15 cellular contexts compared by ENCODE assay signal in genomic region chr4:48564151-48564550, GRCh38.
DNase-seq lines count a peak whose midpoint lies in the region; ATAC-seq and TF ChIP-seq lines count a peak whose summit lies in the region.
"Had no signal": no experiment of that assay in that cellular context is flagged by ENCODE, and none has a peak within 500 bp of the region (broad histone marks: within the 10 kb centered on the region; RNA-seq: fewer than 3 reads in every experiment).

No MANE protein-coding gene starts in this region.

- no peaks in the 10 kb centered on the region for H3K9me3 Mint-ChIP-seq in activated naive CD4-positive, alpha-beta T cell treated with anti-CD3 and anti-CD28 coated beads, Interleukin-2, amount 50 U/mL, for 24 hours
- H3K9me3 Mint-ChIP-seq in activated naive CD4-positive, alpha-beta T cell treated with anti-CD3 and anti-CD28 coated beads, Interleukin-2, amount 50 U/mL, for 72 hours = peaks cover 0 to under 1% of the 10 kb centered on the region in 2 donors
- H3K9me3 Mint-ChIP-seq in activated B cell treated with CpG ODN at 0.5 μM for 24 hours = no peaks in the 10 kb centered on the region
- H3K9me3 Mint-ChIP-seq in stimulated activated memory B cell treated with anti-CD40 and anti-IgM and Interleukin-4, amounts not matched to agents 10 μg/mL and 1 μg/mL and 100 μg/mL, for 72 hours = peaks cover under 1% of the 10 kb centered on the region
- H3K9me3 Mint-ChIP-seq: CD8-positive, alpha-beta memory T cell; H9 had no signal

- TF ChIP-seq CTCF in activated B cell treated with CpG ODN at 0.5 μM for 24 hours (IDR thresholded peaks at IDR 0.05) (no peak), mammary epithelial cell (conservative IDR thresholded peaks at IDR 0.05 in 1 of 2, IDR thresholded peaks at IDR 0.05 in 1 of 2; ENCODE audit: extremely low read depth in 1 of 2, insufficient read depth in 1 of 2, low read depth in 1 of 2, low read length in 2 of 2) (no peak)

- H3K36me3 ChIP-seq in mammary epithelial cell (ENCODE audit: insufficient read depth, low read length) = peaks cover 27% of the 10 kb centered on the region

- no peak overlapping the region for H3K27ac ChIP-seq in mammary epithelial cell (ENCODE audit: insufficient read depth, low read depth, low read length)
- H3K27ac ChIP-seq: BLaER1 treated with 17β-estradiol and CSF1 and Interleukin-3, amounts not matched to agents 10 nM and 100 nM had no signal

- H3K4me2 ChIP-seq in mammary epithelial cell (ENCODE audit: insufficient read depth, low read depth, low read length) = no peak overlapping the region
- H3K4me2 ChIP-seq: BLaER1 treated with 17β-estradiol and CSF1 and Interleukin-3, amounts not matched to agents 10 nM and 100 nM had no signal

- peak overlapping the region; percentile 30 for H3K27ac Mint-ChIP-seq in activated naive CD4-positive, alpha-beta T cell treated with anti-CD3 and anti-CD28 coated beads, Interleukin-2, amount 50 U/mL, for 24 hours
- H3K27ac Mint-ChIP-seq in activated naive CD4-positive, alpha-beta T cell treated with anti-CD3 and anti-CD28 coated beads, Interleukin-2, amount 50 U/mL, for 72 hours = peak overlapping the region in 1 of 2 donors; percentile 50
- peak overlapping the region; percentile 10 for H3K27ac Mint-ChIP-seq in activated B cell treated with CpG ODN at 0.5 μM for 24 hours
- peak overlapping the region; percentile 10 for H3K27ac Mint-ChIP-seq in stimulated activated memory B cell treated with anti-CD40 and anti-IgM and Interleukin-4, amounts not matched to agents 10 μg/mL and 1 μg/mL and 100 μg/mL, for 72 hours
- H3K27ac Mint-ChIP-seq: H9 had no signal

- no peaks in the 10 kb centered on the region for H3K9me3 ChIP-seq in mammary epithelial cell (replicated peaks; ENCODE audit: insufficient read depth, low read length)
- H3K9me3 ChIP-seq: Caco-2 had no signal

- no peaks in the 10 kb centered on the region for H3K27me3 Mint-ChIP-seq in activated naive CD4-positive, alpha-beta T cell treated with anti-CD3 and anti-CD28 coated beads, Interleukin-2, amount 50 U/mL, for 24 hours
- no peaks in the 10 kb centered on the region for H3K27me3 Mint-ChIP-seq in activated B cell treated with CpG ODN at 0.5 μM for 24 hours
- no peaks in the 10 kb centered on the region for H3K27me3 Mint-ChIP-seq in stimulated activated memory B cell treated with anti-CD40 and anti-IgM and Interleukin-4, amounts not matched to agents 10 μg/mL and 1 μg/mL and 100 μg/mL, for 72 hours
- H3K27me3 Mint-ChIP-seq: B cell; CD8-positive, alpha-beta memory T cell had no signal

- H3K4me3 Mint-ChIP-seq in activated naive CD4-positive, alpha-beta T cell treated with anti-CD3 and anti-CD28 coated beads, Interleukin-2, amount 50 U/mL, for 24 hours = no peak overlapping the region
- no peak overlapping the region for H3K4me3 Mint-ChIP-seq in activated B cell treated with CpG ODN at 0.5 μM for 24 hours
- no peak overlapping the region for H3K4me3 Mint-ChIP-seq in stimulated activated memory B cell treated with anti-CD40 and anti-IgM and Interleukin-4, amounts not matched to agents 10 μg/mL and 1 μg/mL and 100 μg/mL, for 72 hours
- H3K4me3 Mint-ChIP-seq: B cell; CD8-positive, alpha-beta memory T cell; H9 had no signal

- H3K4me1 Mint-ChIP-seq in activated naive CD4-positive, alpha-beta T cell treated with anti-CD3 and anti-CD28 coated beads, Interleukin-2, amount 50 U/mL, for 24 hours = peaks cover 4% of the 10 kb centered on the region
- peaks cover 23% of the 10 kb centered on the region for H3K4me1 Mint-ChIP-seq in activated B cell treated with CpG ODN at 0.5 μM for 24 hours
- peaks cover 15% of the 10 kb centered on the region for H3K4me1 Mint-ChIP-seq in stimulated activated memory B cell treated with anti-CD40 and anti-IgM and Interleukin-4, amounts not matched to agents 10 μg/mL and 1 μg/mL and 100 μg/mL, for 72 hours
- H3K4me1 Mint-ChIP-seq: CD8-positive, alpha-beta memory T cell; H9 had no signal

- dilution Hi-C loops in mammary epithelial cell (cut with HindIII; ENCODE audit: low sequenced_read_pairs) = no loop called here

- intact Hi-C loops in activated B cell treated with CpG ODN at 0.5 μM for 24 hours (cut with micrococcal nuclease) (no loop called here), mammary epithelial cell (cut with micrococcal nuclease) (no loop called here)

- H4K20me1 ChIP-seq in mammary epithelial cell (ENCODE audit: insufficient read depth, low read length) = no peaks in the 10 kb centered on the region
- H4K20me1 ChIP-seq: BLaER1 treated with 17β-estradiol and CSF1 and Interleukin-3, amounts not matched to agents 10 nM and 100 nM had no signal

- DNase-seq in activated naive CD4-positive, alpha-beta T cell treated with anti-CD3 and anti-CD28 coated beads, Interleukin-2, amount 50 U/mL, for 72 hours (ENCODE audit: low spot score in 2 of 2) = no peak
- peak; percentile 3 for DNase-seq in COLO829 (ENCODE audit: low spot score)
- DNase-seq in activated B cell treated with CpG ODN at 0.5 μM for 24 hours = no peak
- no peak for DNase-seq in mammary epithelial cell
- no peak for DNase-seq in NCI-H2227 (lab: John Stamatoyannopoulos, UW; ENCODE audit: unreplicated experiment)
- DNase-seq: Caco-2; CD8-positive, alpha-beta memory T cell; DMS79 treated with DMSO at 0.1 percent for 48 hours; GF-D8; H9; IMR-90 had no signal

- H2AFZ ChIP-seq in mammary epithelial cell (ENCODE audit: low read depth, low read length) = no peak overlapping the region

- no peaks in the 10 kb centered on the region for H3K79me2 ChIP-seq in mammary epithelial cell (ENCODE audit: insufficient read depth, low read length)

- H3K27me3 ChIP-seq in mammary epithelial cell (ENCODE audit: insufficient read depth, low read length) = no peaks in the 10 kb centered on the region
- H3K27me3 ChIP-seq: BLaER1 treated with 17β-estradiol and CSF1 and Interleukin-3, amounts not matched to agents 10 nM and 100 nM had no signal

- POLR2A ChIA-PET in activated B cell treated with CpG ODN at 0.5 μM for 24 hours (lab: Charles Lee) = no interaction called here

- BruUV-seq in mammary epithelial cell (replicated peaks; lab: Mats Ljungman, UMichigan) = no TSS peak

- peaks cover 13% of the 10 kb centered on the region for H3K36me3 Mint-ChIP-seq in activated naive CD4-positive, alpha-beta T cell treated with anti-CD3 and anti-CD28 coated beads, Interleukin-2, amount 50 U/mL, for 24 hours
- peaks cover under 1 to 13% of the 10 kb centered on the region in 2 donors for H3K36me3 Mint-ChIP-seq in activated naive CD4-positive, alpha-beta T cell treated with anti-CD3 and anti-CD28 coated beads, Interleukin-2, amount 50 U/mL, for 72 hours
- H3K36me3 Mint-ChIP-seq in activated B cell treated with CpG ODN at 0.5 μM for 24 hours (ENCODE audit: low read depth) = peaks cover 66% of the 10 kb centered on the region
- H3K36me3 Mint-ChIP-seq in stimulated activated memory B cell treated with anti-CD40 and anti-IgM and Interleukin-4, amounts not matched to agents 10 μg/mL and 1 μg/mL and 100 μg/mL, for 72 hours = peaks cover 40% of the 10 kb centered on the region

- WGBS in mammary epithelial cell (ENCODE audit: low coverage, missing lambda C conversion rate) = 82% methylated on average over 3 of the region's 3 CpGs

- in situ Hi-C loops in mammary epithelial cell (cut with MboI; ENCODE audit: low sequenced_read_pairs in 2 of 2) = no loop called here

- no peaks in the 10 kb centered on the region for H3K4me1 ChIP-seq in mammary epithelial cell (ENCODE audit: insufficient read depth, low read length)
- H3K4me1 ChIP-seq: BLaER1 treated with 17β-estradiol and CSF1 and Interleukin-3, amounts not matched to agents 10 nM and 100 nM; Caco-2 had no signal

- CTCF ChIA-PET in activated B cell treated with CpG ODN at 0.5 μM for 24 hours (lab: Charles Lee) (no interaction called here), mammary epithelial cell (lab: Charles Lee; ENCODE audit: low non-redundant PET) (no interaction called here)

- no peak for ATAC-seq in activated naive CD4-positive, alpha-beta T cell treated with anti-CD3 and anti-CD28 coated beads, Interleukin-2, amount 50 U/mL, for 72 hours
- no peak for ATAC-seq in activated B cell treated with CpG ODN at 0.5 μM for 24 hours (ENCODE audit: low read depth)
- no peak for ATAC-seq in stimulated activated memory B cell treated with anti-CD40 and anti-IgM and Interleukin-4, amounts not matched to agents 10 μg/mL and 1 μg/mL and 100 μg/mL, for 72 hours

- no peak overlapping the region for H3K9ac ChIP-seq in mammary epithelial cell (ENCODE audit: insufficient read depth, low read length)
- H3K9ac ChIP-seq: BLaER1 treated with 17β-estradiol and CSF1 and Interleukin-3, amounts not matched to agents 10 nM and 100 nM had no signal

- H3K4me3 ChIP-seq in mammary epithelial cell (replicated peaks in 1 of 3; ENCODE audit: insufficient read depth in 1 of 3, low read depth in 2 of 3, low read length in 3 of 3) = no peak overlapping the region
- H3K4me3 ChIP-seq: BLaER1 treated with 17β-estradiol and CSF1 and Interleukin-3, amounts not matched to agents 10 nM and 100 nM had no signal
